Comparison of ENCODE assay signal across 8 cellular contexts in genomic region chr3:159987291-159987711, GRCh38. TPM values are rescaled to one million over a fixed set of nuclear protein-coding genes. Genes with fewer than 3 reads are reported as not detected.
DNase-seq lines count a peak whose midpoint lies in the region; ATAC-seq and TF ChIP-seq lines count a peak whose summit lies in the region.

No MANE protein-coding gene starts in this region.

- H3K4me3 ChIP-seq in GM23248 (no peak overlapping the region), kidney epithelial cell (ENCODE audit: low read depth, low read length) (no peak overlapping the region)

- peak overlapping the region; percentile 96; the same call in 1 of the 2 replicates for H2AFZ ChIP-seq in GM23248

- H3K79me2 ChIP-seq in GM23248 (ENCODE audit: insufficient read depth), result no peaks in the 10 kb centered on the region

- in situ Hi-C loops in Caki2 (cut with HindIII; ENCODE audit: low pct_unique_long_range_greater_than_20kb, low sequenced_read_pairs), result no loop called here
- in situ Hi-C loops in GM23248 (cut with MboI), result no loop called here

- no peak for ATAC-seq in GM19324 (IDR thresholded peaks at IDR 0.05; ENCODE audit: low FRiP score, unreplicated experiment)
- no peak for ATAC-seq in GM18520 (IDR thresholded peaks at IDR 0.05; ENCODE audit: unreplicated experiment)

- H3K4me1 ChIP-seq in GM23248 (ENCODE audit: insufficient read depth), result peaks cover 17% of the 10 kb centered on the region

- H3K9ac ChIP-seq in GM23248, result peak overlapping the region; percentile 10; the same call in 1 of the 2 replicates

- peak overlapping the region; percentile 27 for H3K4me2 ChIP-seq in GM23248 (ENCODE audit: unreplicated experiment)

- H3K9me2 ChIP-seq in GM23248 (ENCODE audit: insufficient read depth), result no peaks in the 10 kb centered on the region

- H4K20me1 ChIP-seq in GM23248 (ENCODE audit: insufficient read depth), result no peaks in the 10 kb centered on the region

- WGBS in GM23248 (ENCODE audit: low coverage in 1 of 2, low lambda C conversion rate in 2 of 2, missing lambda C conversion rate in 2 of 2), 2 experiments, result 34% methylated on average over 5 of the region's 5 CpGs

- H3K27ac ChIP-seq in GM23248, result peak overlapping the region; percentile 50

- DNase-seq in Caki2 (ENCODE audit: low read depth), result peak; percentile 37
- peak; percentile 86 for DNase-seq in GM23248
- DNase-seq in SW480 (ENCODE audit: low spot score), result peak; percentile 82
- DNase-seq in kidney epithelial cell (ENCODE audit: low read depth), result peak; percentile 48
- no peak for DNase-seq in SKM-1 treated with dmso at 0.1 percent for 144 hours (lab: John Stamatoyannopoulos, UW; ENCODE audit: unreplicated experiment)
- no peak for DNase-seq in Ammon's horn (ENCODE audit: low spot score)

- peaks cover 11% of the 10 kb centered on the region for H3F3A ChIP-seq in GM23248 (ENCODE audit: insufficient read depth)

- H3K36me3 ChIP-seq in GM23248 (ENCODE audit: low read depth) (no peaks in the 10 kb centered on the region), kidney epithelial cell (ENCODE audit: control insufficient read depth, insufficient read depth, low read length) (no peaks in the 10 kb centered on the region)

- peak; percentile 35 for TF ChIP-seq CTCF in kidney epithelial cell (IDR thresholded peaks at IDR 0.05; ENCODE audit: insufficient read depth, low read length, poor library complexity, severe bottlenecking)

- no peaks in the 10 kb centered on the region for H3K9me3 ChIP-seq in GM23248 (ENCODE audit: low read depth)

- H3K27me3 ChIP-seq in GM23248 (replicated peaks; ENCODE audit: insufficient read depth), result no peaks in the 10 kb centered on the region
- no peaks in the 10 kb centered on the region for H3K27me3 ChIP-seq in kidney epithelial cell (ENCODE audit: control insufficient read depth, insufficient read depth, low read length)

RNA-seq across cellular contexts. Expression of gene IL12A, which starts 1.3 kb away (rescaled TPM):
- total RNA-seq in Caki2 (2014; rRNA removed; shearing (Covaris generic); ENCODE audit: low replicate concordance), result 3.9 and 5.2 TPM in 2 replicates
- total RNA-seq in GM23248 (2014; rRNA removed; shearing (Covaris generic)), result 0.51 and 2.8 TPM in 2 replicates
- 1.6 and 2.2 TPM in 2 replicates for polyA plus RNA-seq in GM23248 (2016; fragmentation: Nextera tagmentation; extraction: Ambion mirVana)
- 0.75 and 2.3 TPM in 2 replicates for total RNA-seq in kidney epithelial cell

Comparison
In these comparisons a context has a peak if more than half of its experiments do, and no peak if none do; other contexts are left out.
1. DNase-seq: peak in Caki2 (single experiment), GM23248 (single experiment), SW480 (single experiment) and kidney epithelial cell (single experiment); none in SKM-1 treated with dmso at 0.1 percent for 144 hours (single experiment) and Ammon's horn (single experiment).